4 cellular contexts compared by ENCODE assay signal in the genomic region with DNA sequence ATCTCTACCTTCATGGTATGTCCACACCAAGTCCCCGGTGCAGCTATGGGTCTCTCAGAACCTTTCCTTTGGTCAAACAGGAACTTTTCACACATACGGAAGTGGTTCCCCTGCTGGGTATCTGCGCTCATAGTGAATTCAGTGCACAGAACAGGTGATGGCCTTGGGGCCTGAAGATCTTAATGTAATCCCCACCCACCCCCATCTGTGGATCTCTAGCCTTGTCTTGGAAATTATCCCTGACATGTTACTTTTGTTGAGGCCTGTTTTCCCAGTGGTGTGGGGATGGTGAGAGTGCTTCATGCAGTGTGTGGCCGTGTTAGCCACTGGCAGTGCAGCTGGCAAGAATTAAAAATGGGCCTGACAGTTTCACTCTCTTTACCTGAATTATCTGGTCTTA.
"Had no signal": no experiment of that assay in that cellular context is flagged by ENCODE, and none has a peak within 500 bp of the region (broad histone marks: within the 10 kb centered on the region; RNA-seq: fewer than 3 reads in every experiment).

No MANE protein-coding gene starts in this region.

- H3K9me3 Mint-ChIP-seq: GM23338, H9 had no signal

- H3K4me3 Mint-ChIP-seq: GM23338, H9 had no signal

- ATAC-seq: GM23338 had no signal

- DNase-seq: H9, HCEC 1CT, IMR-90 had no signal

- H3K27ac Mint-ChIP-seq: GM23338 had no signal

- H3K4me3 ChIP-seq: GM23338 had no signal

- H3K4me1 Mint-ChIP-seq: GM23338 had no signal
